Comparison of ENCODE assay signal across 18 cellular contexts in genomic region chr11:14669958-14670357, GRCh38. TPM values are rescaled to one million over a fixed set of nuclear protein-coding genes. Genes with fewer than 3 reads are reported as not detected.
DNase-seq lines count a peak whose midpoint lies in the region; ATAC-seq, FAIRE-seq and TF ChIP-seq lines count a peak whose summit lies in the region.
"Had no signal": no experiment of that assay in that cellular context is flagged by ENCODE, and none has a peak within 500 bp of the region (broad histone marks: within the 10 kb centered on the region; RNA-seq: fewer than 3 reads in every experiment).

No MANE protein-coding gene starts in this region.

- no peaks in the 10 kb centered on the region for H3K27me3 ChIP-seq in endocrine pancreas (ENCODE audit: control insufficient read depth, insufficient read depth, low read length)
- no peaks in the 10 kb centered on the region for H3K27me3 ChIP-seq in naive thymus-derived CD4-positive, alpha-beta T cell (ENCODE audit: control insufficient read depth in 2 of 2, insufficient read depth in 2 of 2, low read length in 2 of 2)
- H3K27me3 ChIP-seq: BE2C had no signal

- intact Hi-C loops in activated CD4-positive, alpha-beta T cell treated with anti-CD3 and anti-CD28 coated beads for 36 hours (cut with DNase I, micrococcal nuclease) = no loop called here
- intact Hi-C loops in naive thymus-derived CD4-positive, alpha-beta T cell (cut with micrococcal nuclease) = no loop called here

- ATAC-seq in activated CD4-positive, alpha-beta T cell treated with anti-CD3 and anti-CD28 coated beads for 36 hours = no peak
- no peak for ATAC-seq in naive thymus-derived CD4-positive, alpha-beta T cell
- no peak for ATAC-seq in HG02798 (IDR thresholded peaks at IDR 0.05; ENCODE audit: poor library complexity, unreplicated experiment)

- H3K9ac ChIP-seq in endocrine pancreas (ENCODE audit: control insufficient read depth, insufficient read depth, low read length) = no peak overlapping the region

- H3K27ac ChIP-seq in naive thymus-derived CD4-positive, alpha-beta T cell (ENCODE audit: low read depth, low read length) = no peak overlapping the region

- peaks cover 45% of the 10 kb centered on the region for H3K4me1 Mint-ChIP-seq in activated CD4-positive, alpha-beta T cell treated with anti-CD3 and anti-CD28 coated beads for 36 hours
- peaks cover 13 to 70% (median 63%) of the 10 kb centered on the region in 7 donors for H3K4me1 Mint-ChIP-seq in naive thymus-derived CD4-positive, alpha-beta T cell

- peaks cover 2% of the 10 kb centered on the region for H3K9me3 Mint-ChIP-seq in activated CD4-positive, alpha-beta T cell treated with anti-CD3 and anti-CD28 coated beads for 36 hours (ENCODE audit: low read depth)
- H3K9me3 Mint-ChIP-seq in naive thymus-derived CD4-positive, alpha-beta T cell = peaks cover 0 to 28% (median 5%) of the 10 kb centered on the region in 11 donors

- peak; percentile 46 for FAIRE-seq in D721Med (lab: Jason Lieb, UNC)
- FAIRE-seq in GM19239 (lab: Jason Lieb, UNC) = no peak
- FAIRE-seq: GM12891 had no signal

- peaks cover 37% of the 10 kb centered on the region for H3K36me3 Mint-ChIP-seq in activated CD4-positive, alpha-beta T cell treated with anti-CD3 and anti-CD28 coated beads for 36 hours (ENCODE audit: low read depth)
- H3K36me3 Mint-ChIP-seq in naive thymus-derived CD4-positive, alpha-beta T cell = peaks cover 10 to 69% (median 50%) of the 10 kb centered on the region in 5 donors

- no peaks in the 10 kb centered on the region for H3K9me3 ChIP-seq in endocrine pancreas (ENCODE audit: control insufficient read depth, low read length)
- no peaks in the 10 kb centered on the region for H3K9me3 ChIP-seq in naive thymus-derived CD4-positive, alpha-beta T cell (ENCODE audit: control insufficient read depth in 2 of 3, low read length in 3 of 3)
- H3K9me3 ChIP-seq: BE2C had no signal

- peak overlapping the region; percentile 14 for H3K27ac Mint-ChIP-seq in activated CD4-positive, alpha-beta T cell treated with anti-CD3 and anti-CD28 coated beads for 36 hours
- peak overlapping the region in 7 of 9 donors; percentile 5 to 89 (median 49) for H3K27ac Mint-ChIP-seq in naive thymus-derived CD4-positive, alpha-beta T cell

- no peak for DNase-seq in activated CD4-positive, alpha-beta T cell treated with anti-CD3 and anti-CD28 coated beads for 36 hours
- no peak for DNase-seq in activated CD4-positive, alpha-beta T cell treated with anti-CD3 and anti-CD28 coated beads for 48 hours
- no peak for DNase-seq in D721Med (ENCODE audit: insufficient read length, low spot score)
- no peak for DNase-seq in naive thymus-derived CD4-positive, alpha-beta T cell
- DNase-seq in EL = no peak
- no peak for DNase-seq in GM19239 (ENCODE audit: insufficient read length, low spot score)
- DNase-seq: 8988T, BE2C, DMS 273 treated with DMSO at 0.1 percent for 48 hours, GF-D8, GOT3, NCI-H1092, NCI-H146, NCI-H2081, NCI-H510A treated with DMSO at 0.1 percent for 48 hours had no signal

- POLR2A ChIA-PET in activated CD4-positive, alpha-beta T cell treated with anti-CD3 and anti-CD28 coated beads for 36 hours (lab: Charles Lee) = no interaction called here
- POLR2A ChIA-PET in naive thymus-derived CD4-positive, alpha-beta T cell (lab: Charles Lee) = interaction anchor here (0.7 kb wide), 1 partner anchor 218 kb away, joined by 3 read pairs; no protein-coding TSS in a partner anchor

- peak overlapping the region; percentile 47 for H3K4me3 ChIP-seq in endocrine pancreas (ENCODE audit: control insufficient read depth, insufficient read depth, low read length)
- H3K4me3 ChIP-seq in naive thymus-derived CD4-positive, alpha-beta T cell (ENCODE audit: low read length) = no peak overlapping the region

- peaks cover 7% of the 10 kb centered on the region for H3K4me1 ChIP-seq in endocrine pancreas (ENCODE audit: control insufficient read depth, insufficient read depth, low read length)
- no peaks in the 10 kb centered on the region for H3K4me1 ChIP-seq in naive thymus-derived CD4-positive, alpha-beta T cell (ENCODE audit: control insufficient read depth in 2 of 2, insufficient read depth in 2 of 2, low read length in 2 of 2)
- H3K4me1 ChIP-seq: BE2C had no signal

- no peak overlapping the region for H3K4me3 Mint-ChIP-seq in activated CD4-positive, alpha-beta T cell treated with anti-CD3 and anti-CD28 coated beads for 36 hours
- H3K4me3 Mint-ChIP-seq in naive thymus-derived CD4-positive, alpha-beta T cell = peak overlapping the region in 1 of 10 donors; percentile 28

- CTCF ChIA-PET in activated CD4-positive, alpha-beta T cell treated with anti-CD3 and anti-CD28 coated beads for 36 hours (lab: Charles Lee) = no interaction called here
- CTCF ChIA-PET in naive thymus-derived CD4-positive, alpha-beta T cell (lab: Charles Lee) = interaction anchor here (0.9 kb wide), 1 partner anchor 238 kb away, joined by 4 read pairs; no protein-coding TSS in a partner anchor

- H3K27me3 Mint-ChIP-seq in activated CD4-positive, alpha-beta T cell treated with anti-CD3 and anti-CD28 coated beads for 36 hours = no peaks in the 10 kb centered on the region
- H3K27me3 Mint-ChIP-seq in naive thymus-derived CD4-positive, alpha-beta T cell = no peaks in the 10 kb centered on the region

- H3K36me3 ChIP-seq in endocrine pancreas (ENCODE audit: control insufficient read depth, insufficient read depth, low read length) = no peaks in the 10 kb centered on the region
- H3K36me3 ChIP-seq in naive thymus-derived CD4-positive, alpha-beta T cell (ENCODE audit: control insufficient read depth in 2 of 3, insufficient read depth in 3 of 3, low read length in 3 of 3) = peaks cover 0 to 4% (median 0%) of the 10 kb centered on the region in 3 experiments
- H3K36me3 ChIP-seq: BE2C had no signal

- no peak for TF ChIP-seq CTCF in D721Med (IDR thresholded peaks at IDR 0.05; ENCODE audit: insufficient read depth, missing control alignments)

RNA-seq across cellular contexts. Expression of gene PDE3B, which starts 26.4 kb away (rescaled TPM):
- total RNA-seq in activated CD4-positive, alpha-beta T cell treated with anti-CD3 and anti-CD28 coated beads for 36 hours = 10 to 100 TPM; 24.7 to 25.8 TPM
- total RNA-seq in naive thymus-derived CD4-positive, alpha-beta T cell = 100 to 1,000 TPM in 4 of 5 experiments, 10 to 100 TPM in 1; 79.6 to 268 (median 151) TPM
- 10 to 100 TPM; 49.7 to 81.2 TPM for polyA plus RNA-seq in naive thymus-derived CD4-positive, alpha-beta T cell
